ENCODE assay signal across 7 cellular contexts in genomic region chr6:37168163-37168758, GRCh38. TPM values are rescaled to one million over a fixed set of nuclear protein-coding genes. Genes with fewer than 3 reads are reported as not detected.
DNase-seq lines count a peak whose midpoint lies in the region; ATAC-seq and TF ChIP-seq lines count a peak whose summit lies in the region.

No MANE protein-coding gene starts in this region.

- H3K9me3 ChIP-seq in HCT116 (ENCODE audit: control insufficient read depth in 1 of 2, insufficient read depth in 1 of 2, low read depth in 1 of 2, low read length in 2 of 2) (no peaks in the 10 kb centered on the region), PC-9 (ENCODE audit: insufficient read depth, low read depth) (no peaks in the 10 kb centered on the region), sigmoid colon (no peaks in the 10 kb centered on the region)

- BruUV-seq in HCT116 (replicated peaks; lab: Mats Ljungman, UMichigan) (no TSS peak), PC-9 (replicated peaks; lab: Mats Ljungman, UMichigan) (no TSS peak)

- H3K9me2 ChIP-seq in HCT116 (ENCODE audit: insufficient read depth) (no peaks in the 10 kb centered on the region), PC-9 (ENCODE audit: insufficient read depth) (no peaks in the 10 kb centered on the region)

- H3K79me2 ChIP-seq in HCT116 (ENCODE audit: insufficient read depth, low read length) (peaks cover 14% of the 10 kb centered on the region; the same call in 1 of the 2 replicates), PC-9 (ENCODE audit: low read depth) (peaks cover 29% of the 10 kb centered on the region)

- POLR2A ChIA-PET in HCT116 (lab: Charles Lee): interaction anchor here (1.9 kb wide), 1 partner anchor 32 kb away, joined by 6 read pairs; no protein-coding TSS in a partner anchor
- POLR2A ChIA-PET in PC-9 (lab: Charles Lee; ENCODE audit: unreplicated experiment): no interaction called here

- TF ChIP-seq EP300 in sigmoid colon (IDR thresholded peaks at IDR 0.05): no peak

- peaks cover 53% of the 10 kb centered on the region for H3F3A ChIP-seq in PC-9 (ENCODE audit: insufficient read depth, low read depth)

- no peak overlapping the region for H3K9ac ChIP-seq in HCT116 (ENCODE audit: low read length)

- ATAC-seq in HCT116 (no peak), GM18519 (IDR thresholded peaks at IDR 0.05; ENCODE audit: low FRiP score, unreplicated experiment) (no peak)

- H3K27me3 ChIP-seq in HCT116 (ENCODE audit: insufficient read depth, low read length): no peaks in the 10 kb centered on the region
- no peaks in the 10 kb centered on the region for H3K27me3 ChIP-seq in PC-9 (ENCODE audit: insufficient read depth, low read depth)
- no peaks in the 10 kb centered on the region for H3K27me3 ChIP-seq in sigmoid colon

- H3K4me1 ChIP-seq in HCT116 (ENCODE audit: control insufficient read depth in 1 of 2, insufficient read depth in 2 of 2, low read length in 2 of 2): peaks cover 19 to 39% of the 10 kb centered on the region in 2 experiments
- peaks cover 44% of the 10 kb centered on the region for H3K4me1 ChIP-seq in PC-9 (replicated peaks; ENCODE audit: insufficient read depth)
- H3K4me1 ChIP-seq in sigmoid colon: peaks cover 0 to 26% (median 19%) of the 10 kb centered on the region in 4 donors

- H2AFZ ChIP-seq in HCT116 (ENCODE audit: low read depth, low read length, poor library complexity, severe bottlenecking) (no peak overlapping the region), PC-9 (no peak overlapping the region)

- TF ChIP-seq POLR2A in HCT116 (IDR thresholded peaks at IDR 0.05; ENCODE audit: borderline replicate concordance, extremely low read depth, insufficient read depth, insufficient read length) (no peak), sigmoid colon (IDR thresholded peaks at IDR 0.05) (no peak)

- DNase-seq in HCT116 (ENCODE audit: low read depth, low spot score) (no peak), PC-9 (no peak), fibroblast of the aortic adventitia (ENCODE audit: low read depth) (no peak), sigmoid colon (no peak), SKM-1 treated with dmso at 0.1 percent for 144 hours (lab: John Stamatoyannopoulos, UW; ENCODE audit: unreplicated experiment) (no peak), AG08396 (ENCODE audit: low spot score) (no peak)

- CTCF ChIA-PET in HCT116 (lab: Charles Lee) (interaction anchor here (1.6 kb wide), 1 partner anchor 9 kb away, joined by 4 read pairs; no protein-coding TSS in a partner anchor), PC-9 (lab: Charles Lee) (interaction anchor here (0.6 kb wide), 1 partner anchor 395 kb away, joined by 7 read pairs; no protein-coding TSS in a partner anchor)

- H3K4me2 ChIP-seq in HCT116 (ENCODE audit: low read length) (peak overlapping the region; percentile 91; the same call in 1 of the 2 replicates), PC-9 (peak overlapping the region; percentile 86)

- peaks cover 4% of the 10 kb centered on the region; the same call in 1 of the 2 replicates for H4K20me1 ChIP-seq in HCT116 (ENCODE audit: insufficient read depth)
- peaks cover 14% of the 10 kb centered on the region for H4K20me1 ChIP-seq in PC-9 (ENCODE audit: insufficient read depth)

- H3K27ac ChIP-seq in HCT116 (ENCODE audit: low read depth, low read length) (no peak overlapping the region), PC-9 (peak overlapping the region; percentile 97), sigmoid colon (peak overlapping the region; percentile 96 to 98 (median 98))

- intact Hi-C loops in HCT116 (cut with micrococcal nuclease): no loop called here
- intact Hi-C loops in PC-9 (cut with micrococcal nuclease; ENCODE audit: unreplicated experiment): no loop called here
- intact Hi-C loops in sigmoid colon (cut with DNase I): loop anchor here (2.0 kb wide), 1 partner anchor 31 kb away; no protein-coding TSS in a partner anchor

- no peak overlapping the region for H3K4me3 ChIP-seq in HCT116 (replicated peaks in 1 of 2; ENCODE audit: low read depth in 1 of 2, low read length in 2 of 2)
- H3K4me3 ChIP-seq in PC-9: peak overlapping the region; percentile 58
- peak overlapping the region; percentile 56 for H3K4me3 ChIP-seq in fibroblast of the aortic adventitia (ENCODE audit: low read depth, low read length)
- H3K4me3 ChIP-seq in sigmoid colon: peak overlapping the region in 2 of 4 donors; percentile 59 to 97

- TF ChIP-seq RAD21 in HCT116 (IDR thresholded peaks at IDR 0.05; ENCODE audit: low read depth): no peak

- TF ChIP-seq CTCF in HCT116 (IDR thresholded peaks at IDR 0.05 in 2 of 3, conservative IDR thresholded peaks at IDR 0.05 in 1 of 3; ENCODE audit: borderline replicate concordance in 1 of 3, insufficient read depth in 1 of 3, low read depth in 2 of 3, low read length in 2 of 3) (no peak), PC-9 (conservative IDR thresholded peaks at IDR 0.05) (no peak), fibroblast of the aortic adventitia (IDR thresholded peaks at IDR 0.05; ENCODE audit: insufficient read depth, low read length) (no peak), sigmoid colon (IDR thresholded peaks at IDR 0.05) (no peak)

- WGBS in sigmoid colon, 2 donors: 81 to 87% methylated on average over 5 of the region's 5 CpGs

- H3K36me3 ChIP-seq in HCT116 (ENCODE audit: control insufficient read depth in 1 of 2, insufficient read depth in 2 of 2, low read length in 2 of 2) (peaks cover 6 to 8% of the 10 kb centered on the region in 2 experiments; a peak in 3 of 4 replicates), PC-9 (ENCODE audit: low read depth) (peaks cover 18% of the 10 kb centered on the region), sigmoid colon (peaks cover 0 to 9% (median 7%) of the 10 kb centered on the region in 4 donors)

- RAD21 ChIA-PET in HCT116 (lab: Charles Lee; ENCODE audit: low non-redundant PET in 1 of 2, low total read pairs in 2 of 2, uncharacterized antibody in 2 of 2, unreplicated experiment in 2 of 2): no interaction called here

TF ChIP-seq in HCT116, 20 proteins besides CTCF, POLR2A, EP300 and RAD21 (continues in another document):
- TF ChIP-seq ZBTB33 (IDR thresholded peaks at IDR 0.05; ENCODE audit: extremely low read depth, insufficient replicate concordance, low read length) (no peak), MAX (IDR thresholded peaks at IDR 0.05) (no peak), ZNF274 (IDR thresholded peaks at IDR 0.05; ENCODE audit: low read depth, low read length) (no peak), YY1 (IDR thresholded peaks at IDR 0.05; ENCODE audit: extremely low read depth, insufficient replicate concordance, low read depth, low read length) (no peak), JUND (IDR thresholded peaks at IDR 0.05) (no peak), ATF3 (IDR thresholded peaks at IDR 0.05) (no peak), FOSL1 (IDR thresholded peaks at IDR 0.05; ENCODE audit: low read depth) (no peak), CBX3 (IDR thresholded peaks at IDR 0.05; ENCODE audit: low read depth) (no peak), REST (IDR thresholded peaks at IDR 0.05; ENCODE audit: low read depth) (no peak), EZH2 (IDR thresholded peaks at IDR 0.05) (no peak), CEBPB (IDR thresholded peaks at IDR 0.05; ENCODE audit: low read depth) (no peak)

RNA-seq across cellular contexts. Expression of gene PIM1, which starts 1.7 kb away (rescaled TPM):
- total RNA-seq in HCT116 (2021; ENCODE audit: unreplicated experiment) (26.2 TPM), PC-9 (2021) (51.0 and 60.3 TPM in 2 replicates), fibroblast of the aortic adventitia (ENCODE audit: low replicate concordance) (8.7 and 19.3 TPM in 2 replicates), sigmoid colon (100 to 1,000 TPM in 1 of 4 donors, 10 to 100 TPM in 3; 17.1 to 103 (median 30.5) TPM)
- 19.9 and 25.7 TPM in 2 replicates for polyA plus RNA-seq in HCT116 (2012)
- polyA plus RNA-seq in sigmoid colon: 10 to 100 TPM; 29.4 to 43.2 (median 40.2) TPM

Comparison
In these comparisons a context has a peak if more than half of its experiments do, and no peak if none do; other contexts are left out.
1. H3K4me3 ChIP-seq: peak in PC-9 (single experiment) and fibroblast of the aortic adventitia (single experiment); none in HCT116 (0 of 2).